8 cellular contexts compared by ENCODE assay signal in genomic region chr10:31032515-31033132, GRCh38. TPM values are rescaled to one million over a fixed set of nuclear protein-coding genes. Genes with fewer than 3 reads are reported as not detected.
DNase-seq lines count a peak whose midpoint lies in the region; ATAC-seq and TF ChIP-seq lines count a peak whose summit lies in the region.

No MANE protein-coding gene starts in this region.

- WGBS in lung, 2 donors, result 35 to 42% methylated on average over 31 to 33 of the region's 33 CpGs
- 30 to 34% methylated on average over 18 to 33 of the region's 33 CpGs for WGBS in transverse colon (ENCODE audit: low coverage in 1 of 2), 2 donors

- no peak for TF ChIP-seq CTCF in breast epithelium (IDR thresholded peaks at IDR 0.05)
- no peak for TF ChIP-seq CTCF in lung (IDR thresholded peaks at IDR 0.05; ENCODE audit: control extremely low read depth, extremely low read depth)
- TF ChIP-seq CTCF in transverse colon (IDR thresholded peaks at IDR 0.05), result no peak

- no peaks in the 10 kb centered on the region for H3K36me3 Mint-ChIP-seq in activated T-cell treated with anti-CD3 and anti-CD28 coated beads, Interleukin-2, amount 50 U/mL, for 24 hours (ENCODE audit: low read depth)

- H3K4me3 ChIP-seq in breast epithelium, result peak overlapping the region; percentile 43 to 80 (median 74)
- no peak overlapping the region for H3K4me3 ChIP-seq in lung
- H3K4me3 ChIP-seq in transverse colon, result peak overlapping the region; percentile 17 to 73 (median 50)

- H3K4me3 Mint-ChIP-seq in activated T-cell treated with anti-CD3 and anti-CD28 coated beads, Interleukin-2, amount 50 U/mL, for 24 hours, result peak overlapping the region; percentile 87

- peak overlapping the region; percentile 99 for H3K27ac Mint-ChIP-seq in activated T-cell treated with anti-CD3 and anti-CD28 coated beads, Interleukin-2, amount 50 U/mL, for 24 hours

- no peak for DNase-seq in activated T-cell treated with anti-CD3 and anti-CD28 coated beads, Interleukin-2, amount 50 U/mL, for 24 hours
- no peak for DNase-seq in activated T-cell treated with anti-CD3 and anti-CD28 coated beads, Interleukin-2, amount 50 U/mL, for 48 hours
- DNase-seq in breast epithelium (ENCODE audit: low spot score in 2 of 2) (no peak), lung (ENCODE audit: low spot score) (no peak), transverse colon (peak; percentile 24), SK-N-DZ (ENCODE audit: low spot score) (no peak), occipital lobe (lab: John Stamatoyannopoulos, UW) (no peak)

- no peak for TF ChIP-seq POLR2A in breast epithelium (IDR thresholded peaks at IDR 0.05)
- TF ChIP-seq POLR2A in transverse colon (IDR thresholded peaks at IDR 0.05), result no peak

- intact Hi-C loops in breast epithelium (cut with DNase I; ENCODE audit: low total_unique reads) (loop anchor here (5.0 kb wide), 1 partner anchor 245 kb away; no protein-coding TSS in a partner anchor), transverse colon (cut with DNase I; ENCODE audit: low total_unique reads) (loop anchor here (5.0 kb wide), 3 partner anchors 100 to 295 kb away; no protein-coding TSS in a partner anchor)

- no peaks in the 10 kb centered on the region for H3K9me3 ChIP-seq in breast epithelium
- H3K9me3 ChIP-seq in lung (ENCODE audit: control insufficient read depth in 2 of 2, insufficient read depth in 1 of 2, low read length in 1 of 2), result peaks cover 0 to 2% of the 10 kb centered on the region in 2 donors
- H3K9me3 ChIP-seq in transverse colon, result no peaks in the 10 kb centered on the region

- no peaks in the 10 kb centered on the region for H3K36me3 ChIP-seq in breast epithelium
- H3K36me3 ChIP-seq in lung (ENCODE audit: control insufficient read depth in 2 of 2, insufficient read depth in 2 of 2, low read length in 2 of 2), result no peaks in the 10 kb centered on the region
- no peaks in the 10 kb centered on the region for H3K36me3 ChIP-seq in transverse colon

- TF ChIP-seq EP300 in transverse colon (IDR thresholded peaks at IDR 0.05; ENCODE audit: low read depth), result no peak

- H3K4me1 ChIP-seq in breast epithelium (no peaks in the 10 kb centered on the region), lung (ENCODE audit: control insufficient read depth in 2 of 2, insufficient read depth in 2 of 2, low read length in 2 of 2) (peaks cover 5 to 11% of the 10 kb centered on the region in 2 donors), transverse colon (peaks cover 2 to 22% (median 8%) of the 10 kb centered on the region in 4 donors)

- peaks cover 22% of the 10 kb centered on the region for H3K4me1 Mint-ChIP-seq in activated T-cell treated with anti-CD3 and anti-CD28 coated beads, Interleukin-2, amount 50 U/mL, for 24 hours (ENCODE audit: low read depth)

- H3K27ac ChIP-seq in breast epithelium, result peak overlapping the region; percentile 99 to 100
- peak overlapping the region; percentile 97 to 98 for H3K27ac ChIP-seq in lung (ENCODE audit: low read depth in 1 of 2, low read length in 1 of 2)
- H3K27ac ChIP-seq in transverse colon, result peak overlapping the region; percentile 98 to 100 (median 99)

- no peaks in the 10 kb centered on the region for H3K27me3 ChIP-seq in breast epithelium
- no peaks in the 10 kb centered on the region for H3K27me3 ChIP-seq in lung (ENCODE audit: control insufficient read depth, insufficient read depth)
- H3K27me3 ChIP-seq in transverse colon, result no peaks in the 10 kb centered on the region

- in situ Hi-C loops in transverse colon (cut with MboI; ENCODE audit: low pct_ligation_motif_present in 1 of 4, low pct_unique_long_range_greater_than_20kb in 1 of 4, low sequenced_read_pairs in 3 of 4), result loop anchor here in 2 of 4 donors (25.0 kb wide), 1 partner anchor 245 kb away; no protein-coding TSS in a partner anchor

- ATAC-seq in lung (ENCODE audit: insufficient read depth, low FRiP score), result no peak
- no peak for ATAC-seq in HG02610 (IDR thresholded peaks at IDR 0.05; ENCODE audit: unreplicated experiment)

- no peaks in the 10 kb centered on the region for H3K9me3 Mint-ChIP-seq in activated T-cell treated with anti-CD3 and anti-CD28 coated beads, Interleukin-2, amount 50 U/mL, for 24 hours

- H3K27me3 Mint-ChIP-seq in activated T-cell treated with anti-CD3 and anti-CD28 coated beads, Interleukin-2, amount 50 U/mL, for 24 hours, result no peaks in the 10 kb centered on the region

RNA-seq across cellular contexts. Expression of gene ZNF438, which starts 1.0 kb away (rescaled TPM):
- 10 to 100 TPM in 1 of 3 donors, 1 to 10 TPM in 2; 8.8 to 34.6 (median 10.0) TPM for total RNA-seq in breast epithelium
- total RNA-seq in lung, result 10 to 100 TPM in 1 of 2 donors, 1 to 10 TPM in 1; 7.8 to 11.7 TPM
- polyA plus RNA-seq in lung, result 10 to 100 TPM in 1 of 2 donors, 1 to 10 TPM in 1; 8.6 to 19.2 TPM
- 1 to 10 TPM; 4.4 to 7.4 (median 6.4) TPM for total RNA-seq in transverse colon
- 1.9 and 2.8 TPM in 2 replicates for polyA plus RNA-seq in SK-N-DZ (2014; cell fraction: cytosol; rRNA removed)
- 1.5 and 2.9 TPM in 2 replicates for polyA plus RNA-seq in SK-N-DZ (2014; cell fraction: nucleus; rRNA removed)
- total RNA-seq in occipital lobe, result 3.9 TPM
